Comparison of ENCODE assay signal across 11 cellular contexts in genomic region chr19:36041831-36042230, GRCh38. TPM values are rescaled to one million over a fixed set of nuclear protein-coding genes. Genes with fewer than 3 reads are reported as not detected.
DNase-seq lines count a peak whose midpoint lies in the region; ATAC-seq and TF ChIP-seq lines count a peak whose summit lies in the region.
"Had no signal": no experiment of that assay in that cellular context is flagged by ENCODE, and none has a peak within 500 bp of the region (broad histone marks: within the 10 kb centered on the region; RNA-seq: fewer than 3 reads in every experiment).

No MANE protein-coding gene starts in this region.

- intact Hi-C loops in PC-9 (cut with micrococcal nuclease; ENCODE audit: unreplicated experiment) = no loop called here

- CTCF ChIA-PET in PC-9 (lab: Charles Lee) = interaction anchor here (0.6 to 1.0 kb wide), 3 partner anchors 11 to 46 kb away, joined by 3 to 5 read pairs (median 3); partner anchors contain the start of gene SYNE4

- H3K27ac ChIP-seq in PC-9 = no peak overlapping the region
- H3K27ac ChIP-seq: neutrophil had no signal

- peak; percentile 96 for DNase-seq in AG10803 (ENCODE audit: low read depth)
- peak; percentile 36 to 61 for DNase-seq in PC-9
- DNase-seq in fibroblast of the aortic adventitia (ENCODE audit: low read depth) = peak; percentile 89
- DNase-seq in omental fat pad (ENCODE audit: low spot score) = no peak
- no peak for DNase-seq in hippocampal formation (lab: John Stamatoyannopoulos, UW)
- DNase-seq in cerebellar nuclear complex (lab: John Stamatoyannopoulos, UW) = no peak
- DNase-seq in MV-4-11 (lab: John Stamatoyannopoulos, UW) = no peak
- DNase-seq in GM19240 (ENCODE audit: insufficient read length, low spot score) = no peak
- DNase-seq: DMS79 treated with DMSO at 0.1 percent for 48 hours, NCI-H187 treated with DMSO at 0.1 percent for 48 hours had no signal

- no peak overlapping the region for H3K4me2 ChIP-seq in PC-9

- peaks cover 8% of the 10 kb centered on the region for H3K4me1 ChIP-seq in PC-9 (replicated peaks; ENCODE audit: insufficient read depth)

- no TSS peak for BruUV-seq in PC-9 (replicated peaks; lab: Mats Ljungman, UMichigan)

- H3K9me3 ChIP-seq in PC-9 (ENCODE audit: insufficient read depth, low read depth) = no peaks in the 10 kb centered on the region
- H3K9me3 ChIP-seq: neutrophil had no signal

- ATAC-seq in omental fat pad (ENCODE audit: low FRiP score) = peak; percentile 89

- no peaks in the 10 kb centered on the region for H3K36me3 ChIP-seq in PC-9 (ENCODE audit: low read depth)

- peaks cover 9% of the 10 kb centered on the region; the same call in 1 of the 2 replicates for H3F3A ChIP-seq in PC-9 (ENCODE audit: insufficient read depth, low read depth)

- TF ChIP-seq CTCF in AG10803 (conservative IDR thresholded peaks at IDR 0.05; ENCODE audit: low read length) (no peak), PC-9 (conservative IDR thresholded peaks at IDR 0.05) (no peak), fibroblast of the aortic adventitia (IDR thresholded peaks at IDR 0.05; ENCODE audit: insufficient read depth, low read length) (no peak), omental fat pad (IDR thresholded peaks at IDR 0.05) (no peak)

- no peaks in the 10 kb centered on the region for H4K20me1 ChIP-seq in PC-9 (ENCODE audit: insufficient read depth)

- H3K27me3 ChIP-seq in PC-9 (ENCODE audit: insufficient read depth, low read depth) = no peaks in the 10 kb centered on the region
- H3K27me3 ChIP-seq: neutrophil had no signal

- H2AFZ ChIP-seq in PC-9 = no peak overlapping the region

- H3K4me3 ChIP-seq in AG10803 (ENCODE audit: low read length) = no peak overlapping the region
- H3K4me3 ChIP-seq in PC-9 = no peak overlapping the region
- no peak overlapping the region for H3K4me3 ChIP-seq in fibroblast of the aortic adventitia (ENCODE audit: low read depth, low read length)

- POLR2A ChIA-PET in PC-9 (lab: Charles Lee; ENCODE audit: unreplicated experiment) = interaction anchor here (0.6 to 0.7 kb wide), 3 partner anchors 12 to 645 kb away, joined by 4 to 38 read pairs (median 36); no protein-coding TSS in a partner anchor

- no peaks in the 10 kb centered on the region for H3K79me2 ChIP-seq in PC-9 (ENCODE audit: low read depth)

- no peaks in the 10 kb centered on the region for H3K9me2 ChIP-seq in PC-9 (ENCODE audit: insufficient read depth)

RNA-seq across cellular contexts. Expression of gene CLIP3, which starts 9.2 kb away (rescaled TPM):
- total RNA-seq in PC-9 (2021) (4.2 and 5.0 TPM in 2 replicates), fibroblast of the aortic adventitia (ENCODE audit: low replicate concordance) (7.4 and 20.1 TPM in 2 replicates), omental fat pad (10 to 100 TPM in 1 of 4 donors, 1 to 10 TPM in 3; 3.3 to 11.9 (median 8.1) TPM)

RNA-seq across cellular contexts. Expression of gene THAP8, which starts 12.3 kb away (rescaled TPM):
- total RNA-seq in PC-9 (2021) = 5.2 and 6.2 TPM in 2 replicates
- 2.5 and 4.1 TPM in 2 replicates for total RNA-seq in fibroblast of the aortic adventitia (ENCODE audit: low replicate concordance)
- 10 to 100 TPM in 2 of 4 donors, 1 to 10 TPM in 2; 2.0 to 10.4 (median 7.6) TPM for total RNA-seq in omental fat pad

RNA-seq across cellular contexts. Expression of gene WDR62, which starts 12.9 kb away (rescaled TPM):
- total RNA-seq in PC-9 (2021) (14.0 and 17.0 TPM in 2 replicates), fibroblast of the aortic adventitia (ENCODE audit: low replicate concordance) (0.25 and 10.1 TPM in 2 replicates), omental fat pad (under 1 TPM; 0.31 to 0.95 (median 0.69) TPM)

RNA-seq across cellular contexts. Expression of gene ALKBH6, which starts 27.8 kb away (rescaled TPM):
- 48.2 and 55.1 TPM in 2 replicates for total RNA-seq in PC-9 (2021)
- total RNA-seq in fibroblast of the aortic adventitia (ENCODE audit: low replicate concordance) = 14.2 and 15.5 TPM in 2 replicates
- total RNA-seq in omental fat pad = 10 to 100 TPM; 13.6 to 21.8 (median 16.1) TPM

RNA-seq across cellular contexts. Expression of gene SYNE4, which starts 33.2 kb away (rescaled TPM):
- total RNA-seq in PC-9 (2021) (36.6 and 39.5 TPM in 2 replicates), fibroblast of the aortic adventitia (ENCODE audit: low replicate concordance) (not detected in 2 replicates), omental fat pad (under 1 TPM in 3 of 4 donors, not detected in 1; 0.28 to 0.79 (median 0.50) TPM)

Comparison
In these comparisons a context has a peak if more than half of its experiments do, and no peak if none do; other contexts are left out.
1. DNase-seq: peak in AG10803 (single experiment), PC-9 (2 of 2) and fibroblast of the aortic adventitia (single experiment); none in omental fat pad (single experiment), hippocampal formation (0 of 2), cerebellar nuclear complex (0 of 2), MV-4-11 (single experiment) and GM19240 (single experiment).